ENCODE assay signal across 9 cellular contexts in the genomic region with DNA sequence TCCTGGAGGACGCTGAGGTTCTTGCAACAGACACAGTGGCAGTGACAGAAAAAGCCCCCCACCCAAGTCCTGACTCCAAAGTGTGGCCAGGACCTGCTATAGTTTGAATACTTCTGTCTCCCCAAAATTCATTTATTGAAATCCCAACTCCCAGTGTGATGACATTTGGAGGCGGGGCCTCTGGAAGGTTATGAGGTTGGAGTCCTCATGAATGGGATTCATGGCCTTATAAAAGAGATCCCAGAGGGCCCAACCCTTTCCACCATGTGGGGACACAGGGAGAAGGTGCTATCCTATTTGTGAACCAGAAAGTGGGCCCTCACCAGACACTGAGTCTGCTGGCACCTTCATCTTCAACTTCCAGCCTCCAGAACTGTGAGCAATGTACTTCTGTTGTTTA. TPM values are rescaled to one million over a fixed set of nuclear protein-coding genes. Genes with fewer than 3 reads are reported as not detected.
A peak's percentile ranks its signal among the peaks of the same experiment; 100 is the strongest.
DNase-seq lines count a peak whose midpoint lies in the region; ATAC-seq and TF ChIP-seq lines count a peak whose summit lies in the region.
"Had no signal": no experiment of that assay in that cellular context is flagged by ENCODE, and none has a peak within 500 bp of the region (broad histone marks: within the 10 kb centered on the region; RNA-seq: fewer than 3 reads in every experiment).

No MANE protein-coding gene starts in this region.

- H3K27ac Mint-ChIP-seq in CD4-positive, CD25-positive, alpha-beta regulatory T cell, result peak overlapping the region; percentile 91 to 100 (median 96)
- peak overlapping the region; percentile 35 for H3K27ac Mint-ChIP-seq in neural progenitor cell

- H3K4me1 ChIP-seq in CD4-positive, CD25-positive, alpha-beta regulatory T cell (ENCODE audit: control insufficient read depth, insufficient read depth, low read length, poor library complexity, severe bottlenecking), result peaks cover 95% of the 10 kb centered on the region
- peaks cover 38% of the 10 kb centered on the region for H3K4me1 ChIP-seq in Loucy (ENCODE audit: insufficient read depth, low read length, poor library complexity, severe bottlenecking)
- H3K4me1 ChIP-seq in body of pancreas, result peaks cover 81% of the 10 kb centered on the region
- no peaks in the 10 kb centered on the region for H3K4me1 ChIP-seq in neural progenitor cell

- no peak for TF ChIP-seq CTCF in Loucy (conservative IDR thresholded peaks at IDR 0.05; ENCODE audit: low read length)
- TF ChIP-seq CTCF in body of pancreas (IDR thresholded peaks at IDR 0.05), result no peak
- no peak for TF ChIP-seq CTCF in neural progenitor cell (IDR thresholded peaks at IDR 0.05)
- TF ChIP-seq CTCF in lower leg skin (IDR thresholded peaks at IDR 0.05), result no peak

- H3K27me3 Mint-ChIP-seq in CD4-positive, CD25-positive, alpha-beta regulatory T cell, result no peaks in the 10 kb centered on the region
- peaks cover 4% of the 10 kb centered on the region for H3K27me3 Mint-ChIP-seq in neural progenitor cell (ENCODE audit: insufficient read depth, low read depth)

- peak overlapping the region; percentile 72 for H3K4me3 ChIP-seq in CD4-positive, CD25-positive, alpha-beta regulatory T cell (ENCODE audit: low read depth, low read length)
- H3K4me3 ChIP-seq in Loucy (ENCODE audit: low read length, poor library complexity, severe bottlenecking) (peak overlapping the region; percentile 54), body of pancreas (no peak overlapping the region), neural progenitor cell (no peak overlapping the region), lower leg skin (ENCODE audit: low read depth, poor library complexity, severe bottlenecking) (no peak overlapping the region)

- DNase-seq in CD4-positive, CD25-positive, alpha-beta regulatory T cell, result no peak
- DNase-seq in body of pancreas, result no peak
- DNase-seq in neural progenitor cell (ENCODE audit: low spot score), result no peak
- no peak for DNase-seq in DMS153 treated with DMSO at 0.1 percent for 48 hours (lab: John Stamatoyannopoulos, UW; ENCODE audit: unreplicated experiment)
- no peak for DNase-seq in lower leg skin (ENCODE audit: low spot score in 2 of 2)
- no peak for DNase-seq in D341Med (ENCODE audit: low spot score)
- DNase-seq in SIG-M5 treated with dmso at 0.1 percent for 504 hours (lab: John Stamatoyannopoulos, UW; ENCODE audit: unreplicated experiment), result no peak
- DNase-seq: NCI-H446 had no signal

- peaks cover 83% of the 10 kb centered on the region for H3K79me2 ChIP-seq in Loucy (ENCODE audit: insufficient read depth, low read length)
- no peaks in the 10 kb centered on the region for H3K79me2 ChIP-seq in neural progenitor cell (ENCODE audit: low read depth)

- H3K9me3 ChIP-seq in CD4-positive, CD25-positive, alpha-beta regulatory T cell (ENCODE audit: control insufficient read depth in 2 of 2, low read length in 2 of 2), result no peaks in the 10 kb centered on the region
- H3K9me3 ChIP-seq in Loucy (ENCODE audit: insufficient read depth, low read depth, low read length), result no peaks in the 10 kb centered on the region
- H3K9me3 ChIP-seq in body of pancreas, result no peaks in the 10 kb centered on the region
- no peaks in the 10 kb centered on the region for H3K9me3 ChIP-seq in neural progenitor cell (ENCODE audit: low read depth)

- ATAC-seq in CD4-positive, CD25-positive, alpha-beta regulatory T cell (ENCODE audit: low read depth in 2 of 2), result no peak
- no peak for ATAC-seq in body of pancreas

- no peaks in the 10 kb centered on the region for H3K9me2 ChIP-seq in Loucy (replicated peaks; ENCODE audit: low read depth, low read length)

- peak overlapping the region; percentile 79 to 88 (median 86) for H3K4me3 Mint-ChIP-seq in CD4-positive, CD25-positive, alpha-beta regulatory T cell
- H3K4me3 Mint-ChIP-seq in neural progenitor cell, result no peak overlapping the region

- H3K36me3 ChIP-seq in CD4-positive, CD25-positive, alpha-beta regulatory T cell (ENCODE audit: control insufficient read depth, insufficient read depth, low read length), result peaks cover 18% of the 10 kb centered on the region
- H3K36me3 ChIP-seq in Loucy (ENCODE audit: insufficient read depth, low read length) (no peaks in the 10 kb centered on the region; the same call in 1 of the 2 replicates), body of pancreas (replicated peaks in 1 of 2; ENCODE audit: insufficient read depth in 1 of 2, low read depth in 2 of 2) (no peaks in the 10 kb centered on the region), neural progenitor cell (no peaks in the 10 kb centered on the region)

- H3F3A ChIP-seq in Loucy (ENCODE audit: low read depth) (no peaks in the 10 kb centered on the region), neural progenitor cell (ENCODE audit: low read depth) (no peaks in the 10 kb centered on the region)

- H3K9me3 Mint-ChIP-seq in CD4-positive, CD25-positive, alpha-beta regulatory T cell, result no peaks in the 10 kb centered on the region
- peaks cover 2% of the 10 kb centered on the region for H3K9me3 Mint-ChIP-seq in neural progenitor cell

- peak overlapping the region; percentile 70 for H3K4me2 ChIP-seq in Loucy (ENCODE audit: low read depth, low read length, poor library complexity, severe bottlenecking)
- no peak overlapping the region for H3K4me2 ChIP-seq in neural progenitor cell

- TF ChIP-seq POLR2A in body of pancreas (IDR thresholded peaks at IDR 0.05), result no peak
- TF ChIP-seq POLR2A in lower leg skin (IDR thresholded peaks at IDR 0.05), result no peak

- H3K9ac ChIP-seq in Loucy (ENCODE audit: low read depth, low read length, poor library complexity, severe bottlenecking) (peak overlapping the region; percentile 50), neural progenitor cell (no peak overlapping the region)

- intact Hi-C loops in body of pancreas (cut with DNase I) (no loop called here), lower leg skin (cut with DNase I; ENCODE audit: low total_unique reads) (no loop called here)

- H4K20me1 ChIP-seq in Loucy (ENCODE audit: insufficient read depth, low read length, poor library complexity, severe bottlenecking), result no peaks in the 10 kb centered on the region
- no peaks in the 10 kb centered on the region for H4K20me1 ChIP-seq in neural progenitor cell (ENCODE audit: low read depth)

- peak overlapping the region; percentile 88 for H3K27ac ChIP-seq in CD4-positive, CD25-positive, alpha-beta regulatory T cell (ENCODE audit: insufficient read depth, low read length, poor library complexity, severe bottlenecking)
- H3K27ac ChIP-seq in body of pancreas, result peak overlapping the region in 3 of 4 donors; percentile 15 to 53 (median 16)
- no peak overlapping the region for H3K27ac ChIP-seq in neural progenitor cell

- H3K4me1 Mint-ChIP-seq in CD4-positive, CD25-positive, alpha-beta regulatory T cell, result peaks cover 22 to 90% (median 72%) of the 10 kb centered on the region in 4 donors
- no peaks in the 10 kb centered on the region for H3K4me1 Mint-ChIP-seq in neural progenitor cell

- no peaks in the 10 kb centered on the region for H3K27me3 ChIP-seq in CD4-positive, CD25-positive, alpha-beta regulatory T cell (ENCODE audit: control insufficient read depth, insufficient read depth, low read length)
- no peaks in the 10 kb centered on the region for H3K27me3 ChIP-seq in Loucy (ENCODE audit: insufficient read depth, low read length, poor library complexity, severe bottlenecking)
- H3K27me3 ChIP-seq in body of pancreas, result no peaks in the 10 kb centered on the region
- H3K27me3 ChIP-seq in neural progenitor cell, result no peaks in the 10 kb centered on the region

- H2AFZ ChIP-seq in Loucy (ENCODE audit: low read length) (no peak overlapping the region), neural progenitor cell (replicated peaks) (no peak overlapping the region)

- WGBS in body of pancreas, 2 donors, result 96 to 100% methylated on average over 1 to 2 of the region's 2 CpGs
- 89 to 100% methylated on average over 2 of the region's 2 CpGs for WGBS in lower leg skin, 2 donors

- H3K36me3 Mint-ChIP-seq in CD4-positive, CD25-positive, alpha-beta regulatory T cell, result peaks cover 8% of the 10 kb centered on the region
- no peaks in the 10 kb centered on the region for H3K36me3 Mint-ChIP-seq in neural progenitor cell

RNA-seq across cellular contexts. Expression of gene ANXA11, which starts 18.3 kb away (rescaled TPM):
- total RNA-seq in CD4-positive, CD25-positive, alpha-beta regulatory T cell, result 252 TPM
- 100 to 1,000 TPM; 253 to 316 (median 283) TPM for polyA plus RNA-seq in CD4-positive, CD25-positive, alpha-beta regulatory T cell
- total RNA-seq in body of pancreas, result 10 to 100 TPM; 68.2 to 71.9 TPM
- total RNA-seq in neural progenitor cell (ENCODE audit: low replicate concordance), result 2.7 and 7.3 TPM in 2 replicates
- 100 to 1,000 TPM in 2 of 4 donors, 10 to 100 TPM in 2; 68.4 to 109 (median 100) TPM for total RNA-seq in lower leg skin

RNA-seq across cellular contexts. Expression of gene PLAC9, which starts 54.5 kb away (rescaled TPM):
- not detected for total RNA-seq in CD4-positive, CD25-positive, alpha-beta regulatory T cell
- polyA plus RNA-seq in CD4-positive, CD25-positive, alpha-beta regulatory T cell, result 1 to 10 TPM in 1 of 4 donors, under 1 TPM in 1, not detected in 2; 0.33 to 1.1 TPM
- total RNA-seq in body of pancreas, result 10 to 100 TPM in 1 of 2 donors, 1 to 10 TPM in 1; 6.5 to 39.9 TPM
- not detected in 2 replicates for total RNA-seq in neural progenitor cell (ENCODE audit: low replicate concordance)
- total RNA-seq in lower leg skin, result 10 to 100 TPM in 1 of 4 donors, 1 to 10 TPM in 3; 1.3 to 17.4 (median 8.5) TPM

Comparison
In these comparisons a context has a peak if more than half of its experiments do, and no peak if none do; other contexts are left out.
1. H3K4me3 ChIP-seq: peak in CD4-positive, CD25-positive, alpha-beta regulatory T cell (single experiment) and Loucy (single experiment); none in body of pancreas (0 of 2), neural progenitor cell (single experiment) and lower leg skin (single experiment).